ENCODE assay signal across 12 cellular contexts in genomic region chrX:17553451-17553850, GRCh38.
DNase-seq lines count a peak whose midpoint lies in the region; ATAC-seq and TF ChIP-seq lines count a peak whose summit lies in the region.
"Had no signal": no experiment of that assay in that cellular context is flagged by ENCODE, and none has a peak within 500 bp of the region (broad histone marks: within the 10 kb centered on the region; RNA-seq: fewer than 3 reads in every experiment).

No MANE protein-coding gene starts in this region.

- H3K9me3 Mint-ChIP-seq in endodermal cell: no peaks in the 10 kb centered on the region
- H3K9me3 Mint-ChIP-seq: CD4-positive, alpha-beta T cell; dendritic cell treated with granulocyte-macrophage colony-stimulating factor and Interleukin-4, amounts not matched to agents 40 ng/mL and 50 ng/mL, for 4 days; immature natural killer cell had no signal

- in situ Hi-C loops in GM13977 (cut with MboI; ENCODE audit: low pct_unique_long_range_greater_than_20kb, low sequenced_read_pairs, unreplicated experiment): no loop called here

- H3K36me3 ChIP-seq in BJ (ENCODE audit: control insufficient read depth, insufficient read depth, low read length): no peaks in the 10 kb centered on the region
- H3K36me3 ChIP-seq in MG63: no peaks in the 10 kb centered on the region
- no peaks in the 10 kb centered on the region for H3K36me3 ChIP-seq in endodermal cell (ENCODE audit: control insufficient read depth, insufficient read depth, low read length)

- H3K9me3 ChIP-seq in MG63 (no peaks in the 10 kb centered on the region), endodermal cell (ENCODE audit: control insufficient read depth, low read length) (no peaks in the 10 kb centered on the region)

- H3K27me3 Mint-ChIP-seq in endodermal cell (ENCODE audit: insufficient read depth): no peaks in the 10 kb centered on the region
- H3K27me3 Mint-ChIP-seq: CD4-positive, alpha-beta T cell had no signal

- no peak overlapping the region for H3K9ac ChIP-seq in endodermal cell (ENCODE audit: extremely low read depth, low read length, poor library complexity, severe bottlenecking)

- H3K4me1 Mint-ChIP-seq in endodermal cell: peaks cover 40% of the 10 kb centered on the region

- no peak for TF ChIP-seq CTCF in BJ (IDR thresholded peaks at IDR 0.05; ENCODE audit: insufficient read depth, low read depth, low read length)
- TF ChIP-seq CTCF in endodermal cell (conservative IDR thresholded peaks at IDR 0.05): no peak
- TF ChIP-seq CTCF in GM13977 (IDR thresholded peaks at IDR 0.05; ENCODE audit: extremely low read depth, insufficient read depth, missing control alignments): no peak

- POLR2A ChIA-PET in BJ (lab: Charles Lee): no interaction called here

- CTCF ChIA-PET in BJ (lab: Yijun Ruan, JAX): interaction anchor here (1.3 kb wide), 1 partner anchor 311 kb away, joined by 3 read pairs; no protein-coding TSS in a partner anchor

- H3K27ac ChIP-seq in endodermal cell (ENCODE audit: low read depth, low read length): no peak overlapping the region

- no peaks in the 10 kb centered on the region for H3K27me3 ChIP-seq in BJ (ENCODE audit: control insufficient read depth, insufficient read depth, low read length)
- no peaks in the 10 kb centered on the region for H3K27me3 ChIP-seq in MG63
- H3K27me3 ChIP-seq in endodermal cell (ENCODE audit: control insufficient read depth, insufficient read depth, low read length, poor library complexity, severe bottlenecking): no peaks in the 10 kb centered on the region

- WGBS in endodermal cell (ENCODE audit: insufficient coverage in 1 of 2, insufficient read length in 1 of 2), 2 experiments: 77 to 80% methylated on average over 1 to 6 of the region's 6 CpGs

- H3K4me1 ChIP-seq in endodermal cell (ENCODE audit: control insufficient read depth, insufficient read depth, low read length): no peaks in the 10 kb centered on the region

- no peak overlapping the region for H3K27ac Mint-ChIP-seq in endodermal cell
- H3K27ac Mint-ChIP-seq: CD4-positive, alpha-beta T cell; dendritic cell treated with granulocyte-macrophage colony-stimulating factor and Interleukin-4, amounts not matched to agents 40 ng/mL and 50 ng/mL, for 4 days; immature natural killer cell had no signal

- ATAC-seq in GM21360 (IDR thresholded peaks at IDR 0.05; ENCODE audit: unreplicated experiment): no peak

- no peak overlapping the region for H3K4me3 Mint-ChIP-seq in endodermal cell
- H3K4me3 Mint-ChIP-seq: CD4-positive, alpha-beta T cell; dendritic cell treated with granulocyte-macrophage colony-stimulating factor and Interleukin-4, amounts not matched to agents 40 ng/mL and 50 ng/mL, for 4 days; immature natural killer cell had no signal

- DNase-seq in BJ (ENCODE audit: low read depth) (peak; percentile 19), MG63 (peak; percentile 64), endodermal cell (peak; percentile 70), myocyte (ENCODE audit: low read depth) (peak; percentile 24), GM13977 (ENCODE audit: low spot score) (no peak), LoVo (ENCODE audit: low spot score) (no peak), AML-193 (lab: John Stamatoyannopoulos, UW) (no peak)
- DNase-seq: CD4-positive, alpha-beta T cell; immature natural killer cell; posterior cingulate gyrus had no signal

- H3K4me3 ChIP-seq in BJ (ENCODE audit: low read depth, low read length) (no peak overlapping the region), MG63 (no peak overlapping the region), endodermal cell (ENCODE audit: low read length) (no peak overlapping the region)

- no peaks in the 10 kb centered on the region for H3K36me3 Mint-ChIP-seq in endodermal cell (ENCODE audit: low read depth)
- H3K36me3 Mint-ChIP-seq: immature natural killer cell had no signal

Comparison
In these comparisons a context has a peak if more than half of its experiments do, and no peak if none do; other contexts are left out.
1. DNase-seq: peak in BJ (single experiment), MG63 (single experiment), endodermal cell (single experiment) and myocyte (single experiment); none in GM13977 (single experiment), LoVo (single experiment) and AML-193 (0 of 2).